In genomic region chr6:6842301-6842700, GRCh38 we compare ENCODE assay signal across 23 cellular contexts.
"Had no signal": no experiment of that assay in that cellular context is flagged by ENCODE, and none has a peak within 500 bp of the region (broad histone marks: within the 10 kb centered on the region; RNA-seq: fewer than 3 reads in every experiment).

No MANE protein-coding gene starts in this region.

- H3K4me1 Mint-ChIP-seq: naive thymus-derived CD8-positive, alpha-beta T cell; neural progenitor cell had no signal

- H3K27ac Mint-ChIP-seq: activated naive CD8-positive, alpha-beta T cell; activated T-helper 2 cell treated with anti-CD3 and anti-CD28 coated beads, Interferon-gamma antibody, Interleukin-2, Interleukin-4, amounts not matched to agents 10 μg/mL and 5 μg/mL and 100 μg/mL, durations not matched to agents 14 hours and 24 hours and 36 hours; neural progenitor cell; progenitor cell of endocrine pancreas; type B pancreatic cell; WTC11 had no signal

- H2AFZ ChIP-seq: neural progenitor cell had no signal

- H3K27ac ChIP-seq: adrenal gland, gastrocnemius medialis, neural progenitor cell, sigmoid colon, testis had no signal

- FAIRE-seq: astrocyte, endometrium had no signal

- H3K9me3 ChIP-seq: adrenal gland, gastrocnemius medialis, testis had no signal

- H3K4me3 ChIP-seq: adrenal gland, gastrocnemius medialis, neural progenitor cell, sigmoid colon, testis had no signal

- ATAC-seq: activated T-cell treated with anti-CD3 and anti-CD28 coated beads, Interleukin-2, amount 50 U/mL, for 4 hours; gastrocnemius medialis; naive thymus-derived CD8-positive, alpha-beta T cell had no signal

- H3K4me2 ChIP-seq: neural progenitor cell had no signal

- H3K27me3 Mint-ChIP-seq: activated naive CD8-positive, alpha-beta T cell had no signal

- H3K36me3 ChIP-seq: adrenal gland, gastrocnemius medialis, neural progenitor cell, sigmoid colon had no signal

- DNase-seq: activated CD8-positive, alpha-beta memory T cell treated with anti-CD3 and anti-CD28 coated beads, Interleukin-2, amount 50 U/mL, for 48 hours; activated naive CD4-positive, alpha-beta T cell; activated T-cell treated with anti-CD3 and anti-CD28 coated beads, Interleukin-2, amount 50 U/mL, for 4 hours; adrenal gland; cortex of kidney; gastrocnemius medialis; hypothalamus; left colon; naive thymus-derived CD8-positive, alpha-beta T cell; retina; sigmoid colon; stimulated activated CD4-positive, alpha-beta T cell treated with anti-CD3 and anti-CD28 coated beads, Interleukin-4, amount 100 ng/mL, for 1 hour; stimulated activated naive CD4-positive, alpha-beta T cell; T-helper 9 cell; testis had no signal

- H3K4me1 ChIP-seq: gastrocnemius medialis, neural progenitor cell, sigmoid colon, testis had no signal

- H3K36me3 Mint-ChIP-seq: neural progenitor cell, type B pancreatic cell had no signal

- H3K4me3 Mint-ChIP-seq: activated naive CD8-positive, alpha-beta T cell; activated T-cell treated with anti-CD3 and anti-CD28 coated beads, Interleukin-2, amount 50 U/mL, for 4 hours; naive thymus-derived CD8-positive, alpha-beta T cell; neural progenitor cell; type B pancreatic cell; WTC11 had no signal

- H3K27me3 ChIP-seq: adrenal gland, gastrocnemius medialis, neural progenitor cell, sigmoid colon, testis had no signal
